In genomic region chr15:87326274-87326673, GRCh38 we compare ENCODE assay signal across 24 cellular contexts.
"Had no signal": no experiment of that assay in that cellular context is flagged by ENCODE, and none has a peak within 500 bp of the region (broad histone marks: within the 10 kb centered on the region; RNA-seq: fewer than 3 reads in every experiment).

No MANE protein-coding gene starts in this region.

- H3K36me3 ChIP-seq: esophagus muscularis mucosa, neural progenitor cell, prostate gland, right atrium auricular region, tibial artery, vagina had no signal

- H3K4me3 Mint-ChIP-seq: activated CD4-positive, alpha-beta memory T cell treated with anti-CD3 and anti-CD28 coated beads, Interleukin-2, amount 10 ng/mL, durations not matched to agents 7 days and 5 days; activated CD8-positive, alpha-beta memory T cell treated with anti-CD3 and anti-CD28 coated beads, Interleukin-2, amount 10 ng/mL, durations not matched to agents 7 days and 5 days; activated naive CD8-positive, alpha-beta T cell treated with anti-CD3 and anti-CD28 coated beads for 36 hours; naive thymus-derived CD4-positive, alpha-beta T cell; neural progenitor cell; T-helper 2 cell treated with Interferon-gamma antibody and Interleukin-4, amounts not matched to agents 5 μg/mL and 100 μg/mL, for 36 hours; WTC11 had no signal

- H3K9me3 Mint-ChIP-seq: activated CD4-positive, alpha-beta memory T cell treated with anti-CD3 and anti-CD28 coated beads, Interleukin-2, amount 10 ng/mL, durations not matched to agents 7 days and 5 days; T-helper 2 cell treated with Interferon-gamma antibody and Interleukin-4, amounts not matched to agents 5 μg/mL and 100 μg/mL, for 36 hours had no signal

- H3K9me3 ChIP-seq: prostate gland, right atrium auricular region, tibial artery, vagina had no signal

- H3K27me3 ChIP-seq: esophagus muscularis mucosa, foreskin keratinocyte, hepatocyte, neural progenitor cell, right atrium auricular region, tibial artery, vagina had no signal

- H2AFZ ChIP-seq: hepatocyte, neural progenitor cell had no signal

- H3K36me3 Mint-ChIP-seq: activated CD8-positive, alpha-beta memory T cell treated with anti-CD3 and anti-CD28 coated beads, Interleukin-2, amount 10 ng/mL, durations not matched to agents 7 days and 5 days; activated naive CD8-positive, alpha-beta T cell treated with anti-CD3 and anti-CD28 coated beads for 36 hours; naive thymus-derived CD4-positive, alpha-beta T cell; neural progenitor cell had no signal

- H3K4me1 ChIP-seq: esophagus muscularis mucosa, foreskin keratinocyte, neural progenitor cell, prostate gland, right atrium auricular region, tibial artery, vagina had no signal

- H3K27ac ChIP-seq: esophagus muscularis mucosa, foreskin keratinocyte, hepatocyte, neural progenitor cell, prostate gland, right atrium auricular region, tibial artery, vagina had no signal

- H3K79me2 ChIP-seq: hepatocyte had no signal

- H3K4me3 ChIP-seq: esophagus muscularis mucosa, hepatocyte, neural progenitor cell, prostate gland, right atrium auricular region, tibial artery, vagina had no signal

- H3K27ac Mint-ChIP-seq: activated CD4-positive, alpha-beta memory T cell treated with anti-CD3 and anti-CD28 coated beads, Interleukin-2, amount 10 ng/mL, durations not matched to agents 7 days and 5 days; activated CD8-positive, alpha-beta memory T cell treated with anti-CD3 and anti-CD28 coated beads, Interleukin-2, amount 10 ng/mL, durations not matched to agents 7 days and 5 days; activated naive CD8-positive, alpha-beta T cell treated with anti-CD3 and anti-CD28 coated beads for 36 hours; neural progenitor cell; T-helper 2 cell treated with Interferon-gamma antibody and Interleukin-4, amounts not matched to agents 5 μg/mL and 100 μg/mL, for 36 hours; WTC11 had no signal

- H3K4me1 Mint-ChIP-seq: activated CD4-positive, alpha-beta memory T cell treated with anti-CD3 and anti-CD28 coated beads, Interleukin-2, amount 10 ng/mL, durations not matched to agents 7 days and 5 days; activated CD8-positive, alpha-beta memory T cell treated with anti-CD3 and anti-CD28 coated beads, Interleukin-2, amount 10 ng/mL, durations not matched to agents 7 days and 5 days; activated naive CD8-positive, alpha-beta T cell treated with anti-CD3 and anti-CD28 coated beads for 36 hours; naive thymus-derived CD4-positive, alpha-beta T cell; neural progenitor cell; WTC11 had no signal

- H3K27me3 Mint-ChIP-seq: activated CD4-positive, alpha-beta memory T cell treated with anti-CD3 and anti-CD28 coated beads, Interleukin-2, amount 10 ng/mL, durations not matched to agents 7 days and 5 days; activated CD8-positive, alpha-beta memory T cell treated with anti-CD3 and anti-CD28 coated beads, Interleukin-2, amount 10 ng/mL, durations not matched to agents 7 days and 5 days; activated naive CD8-positive, alpha-beta T cell treated with anti-CD3 and anti-CD28 coated beads for 36 hours had no signal

- DNase-seq: activated CD4-positive, alpha-beta memory T cell treated with anti-CD3 and anti-CD28 coated beads, Interleukin-2, amount 10 ng/mL, durations not matched to agents 7 days and 5 days; activated CD4-positive, alpha-beta T cell treated with anti-CD3 and anti-CD28 coated beads for 48 hours; activated CD8-positive, alpha-beta memory T cell treated with anti-CD3 and anti-CD28 coated beads, Interleukin-2, amount 10 ng/mL, durations not matched to agents 7 days and 5 days; activated naive CD4-positive, alpha-beta T cell; activated naive CD8-positive, alpha-beta T cell treated with anti-CD3 and anti-CD28 coated beads for 36 hours; aorta; cerebellar nuclear complex; effector CD4-positive, alpha-beta T cell; foreskin keratinocyte; mesenchymal stem cell; naive thymus-derived CD4-positive, alpha-beta T cell; stimulated activated naive CD8-positive, alpha-beta T cell treated with anti-CD3 and anti-CD28 coated beads, Interleukin-15, Interleukin-2, amounts not matched to agents 100 U/mL and 50 U/mL, for 24 hours; substantia nigra; tibial artery had no signal

- FAIRE-seq: bronchial epithelial cell, TTC549 had no signal

- H3K4me2 ChIP-seq: hepatocyte, neural progenitor cell had no signal

- H3K9ac ChIP-seq: neural progenitor cell had no signal
